Comparison of ENCODE assay signal across 1 cellular context in the genomic region with DNA sequence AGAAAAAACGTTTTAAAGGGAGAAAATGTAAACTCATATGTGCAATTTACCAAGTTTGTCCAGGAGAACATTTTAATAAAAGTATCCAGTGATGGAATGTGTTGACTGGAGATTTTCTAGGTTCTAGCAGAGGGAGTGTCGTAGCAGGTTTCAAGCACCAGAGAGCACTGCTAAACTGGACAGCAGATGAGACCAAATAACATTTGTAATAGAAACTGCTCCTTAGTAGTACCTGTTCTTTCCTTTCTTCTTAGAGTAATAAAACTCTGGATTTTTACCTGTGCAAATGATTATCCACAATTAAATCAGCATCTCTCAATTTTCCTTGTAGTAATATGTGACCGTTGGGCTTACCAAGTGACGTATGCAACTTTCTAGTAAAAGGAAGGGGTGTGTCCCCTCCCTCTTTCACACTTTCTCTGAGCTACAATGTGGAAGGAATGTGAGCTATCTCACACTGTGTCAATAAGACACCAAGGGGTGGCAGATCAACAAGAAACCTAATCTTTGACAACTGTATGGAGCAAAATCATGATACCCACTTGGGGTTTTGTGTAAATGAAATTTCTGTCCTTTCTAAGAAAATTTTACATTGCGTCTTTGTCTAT.
TF ChIP-seq lines count a peak whose summit lies in the region.

No MANE protein-coding gene starts in this region.

TF ChIP-seq in H1, 55 proteins besides CTCF, POLR2A, EP300 and RAD21:
- TF ChIP-seq CREB1 (IDR thresholded peaks at IDR 0.05) = 0 out of 2 replicates have a peak, but pooled peaks have one; percentile 12
- peak; percentile 94 for TF ChIP-seq TEAD4 (IDR thresholded peaks at IDR 0.05; ENCODE audit: low read depth, low read length)
- no peak for TF ChIP-seq JUND (IDR thresholded peaks at IDR 0.05; ENCODE audit: low read length)
- peak; percentile 23 for TF ChIP-seq ASH2L (IDR thresholded peaks at IDR 0.05; ENCODE audit: low read length)
- TF ChIP-seq SUZ12 (IDR thresholded peaks at IDR 0.05; ENCODE audit: low read length) = no peak
- TF ChIP-seq ZNF274 (IDR thresholded peaks at IDR 0.05; ENCODE audit: borderline replicate concordance, extremely low read depth, low read length) = no peak
- peak; percentile 67; the same call in 1 of the 2 replicates for TF ChIP-seq SP1 (IDR thresholded peaks at IDR 0.05; ENCODE audit: low read depth, low read length)
TF ChIP-seq in H1: peak in this region for 4.
